Comparison of ENCODE assay signal across 1 cellular context in genomic region chr9:4293293-4293931, GRCh38.
A peak's percentile ranks its signal among the peaks of the same experiment; 100 is the strongest.
TF ChIP-seq lines count a peak whose summit lies in the region.

No MANE protein-coding gene starts in this region.

TF ChIP-seq in HEK293, 187 proteins besides CTCF, POLR2A, EP300 and RAD21 (continued from another document):
- TF ChIP-seq ZNF692 (tag by site-specific recombination; IDR thresholded peaks at IDR 0.05) (peak; percentile 71), ZNF138 (tag by site-specific recombination; IDR thresholded peaks at IDR 0.05; ENCODE audit: borderline replicate concordance) (no peak), ZNF214 (tag by site-specific recombination; IDR thresholded peaks at IDR 0.05; ENCODE audit: borderline replicate concordance) (no peak), ZNF629 (tag by site-specific recombination; IDR thresholded peaks at IDR 0.05) (peak; percentile 77), ZNF785 (tag by site-specific recombination; IDR thresholded peaks at IDR 0.05) (no peak), ZNF292 (tag by site-specific recombination; IDR thresholded peaks at IDR 0.05; ENCODE audit: borderline replicate concordance, low read depth) (no peak)
